Comparison of ENCODE assay signal across 36 cellular contexts in the genomic region with DNA sequence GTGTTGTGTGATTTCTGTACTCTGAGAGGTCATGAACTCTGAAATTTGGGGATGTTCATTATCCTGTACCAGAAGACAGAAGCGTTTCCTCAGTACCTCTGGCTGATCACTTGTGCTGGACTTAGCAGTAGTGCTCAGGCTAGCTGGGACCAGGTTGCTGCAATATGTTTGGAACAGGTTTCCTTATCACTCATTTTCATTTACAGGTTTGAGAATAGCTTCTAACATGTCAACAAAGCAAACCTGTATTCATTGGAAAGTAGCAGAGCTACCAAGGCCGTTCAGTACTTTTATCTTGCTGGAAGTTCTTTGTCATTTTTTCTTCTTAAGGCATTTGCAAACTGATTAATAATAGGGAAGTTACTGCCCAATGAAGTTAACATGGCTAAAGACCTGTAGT.
"Had no signal": no experiment of that assay in that cellular context is flagged by ENCODE, and none has a peak within 500 bp of the region (broad histone marks: within the 10 kb centered on the region; RNA-seq: fewer than 3 reads in every experiment).

No MANE protein-coding gene starts in this region.

- H3K4me1 Mint-ChIP-seq: activated CD4-positive, alpha-beta memory T cell treated with anti-CD3 and anti-CD28 coated beads, Interleukin-2, amount 10 ng/mL, durations not matched to agents 7 days and 5 days; activated CD8-positive, alpha-beta memory T cell treated with anti-CD3 and anti-CD28 coated beads, Interleukin-2, amount 10 ng/mL, durations not matched to agents 7 days and 5 days; activated naive CD8-positive, alpha-beta T cell treated with anti-CD3 and anti-CD28 coated beads for 36 hours; central memory CD8-positive, alpha-beta T cell had no signal

- ATAC-seq: activated CD8-positive, alpha-beta memory T cell treated with anti-CD3 and anti-CD28 coated beads, Interleukin-2, amount 10 ng/mL, durations not matched to agents 7 days and 5 days; K562 had no signal

- H3K4me3 ChIP-seq: cardiac muscle cell, K562, MG63, SJSA1 had no signal

- H3K27ac ChIP-seq: cardiac muscle cell, SJSA1, WERI-Rb-1 had no signal

- H3K9ac ChIP-seq: SK-N-SH had no signal

- DNase-seq: activated CD4-positive, alpha-beta memory T cell treated with anti-CD3 and anti-CD28 coated beads, Interleukin-2, amount 10 ng/mL, durations not matched to agents 7 days and 5 days; activated CD4-positive, alpha-beta T cell treated with anti-CD3 and anti-CD28 coated beads for 1 hour; activated CD4-positive, alpha-beta T cell treated with anti-CD3 and anti-CD28 coated beads for 48 hours; activated CD4-positive, CD25-positive, alpha-beta regulatory T cell; activated CD8-positive, alpha-beta memory T cell treated with anti-CD3 and anti-CD28 coated beads for 24 hours; activated CD8-positive, alpha-beta memory T cell treated with anti-CD3 and anti-CD28 coated beads, Interleukin-2, amount 10 ng/mL, durations not matched to agents 7 days and 5 days; activated CD8-positive, alpha-beta memory T cell treated with anti-CD3 and anti-CD28 coated beads, Interleukin-2, amount 50 U/mL, for 48 hours; activated effector memory CD4-positive, alpha-beta T cell treated with Interleukin-2 at 50 U/mL for 16 hours; activated naive CD4-positive, alpha-beta T cell treated with anti-CD3 and anti-CD28 coated beads, Interleukin-2, amount 50 U/mL, for 16 hours; activated naive CD8-positive, alpha-beta T cell treated with anti-CD3 and anti-CD28 coated beads for 36 hours; activated T-cell treated with anti-CD3 and anti-CD28 coated beads, Interleukin-2, amount 50 U/mL, for 48 hours; amniotic stem cell; aorta; MG63; NCI-H1048; NCI-H1105 treated with DMSO at 0.1 percent for 48 hours; NCI-H1436; NCI-H1694; NCI-H1930; NCI-H2081 treated with DMSO at 0.1 percent for 48 hours; NCI-H345; NCI-H524 treated with DMSO at 0.1 percent for 48 hours; NCI-H748 treated with DMSO at 0.1 percent for 48 hours; NK-92 treated with Interleukin-12 subunit alpha and Interleukin-12 subunit beta, amount 100 ng/mL, for 24 hours; OCI-M1; Right ventricle myocardium superior; SK-N-SH; SW 1271; T-helper 1 cell; T-helper 2 cell; T-helper 9 cell; WERI-Rb-1 had no signal

- H3K36me3 ChIP-seq: cardiac muscle cell, MG63, SJSA1, WERI-Rb-1 had no signal

- H3K4me2 ChIP-seq: SK-N-SH had no signal

- H3K4me3 Mint-ChIP-seq: activated CD4-positive, alpha-beta memory T cell treated with anti-CD3 and anti-CD28 coated beads, Interleukin-2, amount 10 ng/mL, durations not matched to agents 7 days and 5 days; activated CD8-positive, alpha-beta memory T cell treated with anti-CD3 and anti-CD28 coated beads, Interleukin-2, amount 10 ng/mL, durations not matched to agents 7 days and 5 days; activated naive CD8-positive, alpha-beta T cell treated with anti-CD3 and anti-CD28 coated beads for 36 hours; central memory CD8-positive, alpha-beta T cell had no signal

- H3K27me3 ChIP-seq: cardiac muscle cell, MG63, SJSA1 had no signal

- H3K27ac Mint-ChIP-seq: activated CD4-positive, alpha-beta memory T cell treated with anti-CD3 and anti-CD28 coated beads, Interleukin-2, amount 10 ng/mL, durations not matched to agents 7 days and 5 days; activated CD8-positive, alpha-beta memory T cell treated with anti-CD3 and anti-CD28 coated beads, Interleukin-2, amount 10 ng/mL, durations not matched to agents 7 days and 5 days; activated naive CD8-positive, alpha-beta T cell treated with anti-CD3 and anti-CD28 coated beads for 36 hours had no signal

- H3K27me3 Mint-ChIP-seq: activated CD4-positive, alpha-beta memory T cell treated with anti-CD3 and anti-CD28 coated beads, Interleukin-2, amount 10 ng/mL, durations not matched to agents 7 days and 5 days; activated CD8-positive, alpha-beta memory T cell treated with anti-CD3 and anti-CD28 coated beads, Interleukin-2, amount 10 ng/mL, durations not matched to agents 7 days and 5 days; activated naive CD8-positive, alpha-beta T cell treated with anti-CD3 and anti-CD28 coated beads for 36 hours; central memory CD8-positive, alpha-beta T cell had no signal

- H3K36me3 Mint-ChIP-seq: activated CD8-positive, alpha-beta memory T cell treated with anti-CD3 and anti-CD28 coated beads, Interleukin-2, amount 10 ng/mL, durations not matched to agents 7 days and 5 days; activated naive CD8-positive, alpha-beta T cell treated with anti-CD3 and anti-CD28 coated beads for 36 hours had no signal

- H3K9me3 ChIP-seq: MG63, SJSA1, SK-N-SH had no signal
